9 cellular contexts compared by ENCODE assay signal in the genomic region with DNA sequence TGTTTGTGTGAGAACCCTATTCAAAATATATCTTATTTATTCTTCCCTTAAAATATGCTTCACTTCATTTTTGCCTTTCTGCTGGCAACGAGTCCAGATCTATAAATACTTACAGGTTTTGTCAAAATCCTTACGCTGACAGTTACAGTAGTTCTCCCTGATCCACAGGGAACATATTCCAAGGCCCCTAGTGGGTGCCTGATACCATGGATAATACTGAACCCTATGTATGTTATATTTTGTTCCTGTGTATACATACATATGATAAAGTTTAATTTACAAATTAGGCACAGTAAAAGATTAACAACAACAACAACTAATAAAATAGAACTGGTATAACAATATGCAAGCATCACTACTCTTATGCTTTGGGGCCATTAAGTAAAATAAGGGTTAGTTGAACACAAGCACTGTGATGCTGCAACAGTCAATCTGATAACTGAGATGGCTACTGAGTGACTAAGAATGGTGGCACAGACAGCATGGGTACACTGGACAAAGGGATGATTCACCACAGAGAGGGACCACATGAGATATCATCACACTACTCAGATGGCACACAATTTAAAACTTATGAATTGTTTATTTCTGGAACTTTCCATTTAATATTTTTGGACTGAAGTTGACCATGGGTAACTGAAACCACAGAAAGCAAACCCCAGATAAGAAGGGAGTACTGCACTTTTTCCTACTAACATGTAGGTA. TPM values are rescaled to one million over a fixed set of nuclear protein-coding genes. Genes with fewer than 3 reads are reported as not detected.
DNase-seq lines count a peak whose midpoint lies in the region; ATAC-seq and TF ChIP-seq lines count a peak whose summit lies in the region.
"Had no signal": no experiment of that assay in that cellular context is flagged by ENCODE, and none has a peak within 500 bp of the region (broad histone marks: within the 10 kb centered on the region; RNA-seq: fewer than 3 reads in every experiment).

No MANE protein-coding gene starts in this region.

- no peak for DNase-seq in activated CD4-positive, CD25-positive, alpha-beta regulatory T cell treated with anti-CD3 and anti-CD28 coated beads, Interleukin-2, amount 50 U/mL, for 72 hours
- DNase-seq in central memory CD8-positive, alpha-beta T cell (ENCODE audit: low spot score in 2 of 2) = no peak
- peak in 1 of 2 donors; percentile 35 for DNase-seq in stimulated activated naive CD8-positive, alpha-beta T cell treated with anti-CD3 and anti-CD28 coated beads, Interleukin-15, amount 100 ng/mL, for 72 hours
- DNase-seq in mucosa of gallbladder (ENCODE audit: low spot score) (no peak), NCI-H2227 treated with DMSO at 0.1 percent for 48 hours (lab: John Stamatoyannopoulos, UW) (no peak), left ventricle myocardium inferior (no peak)

- peaks cover 38% of the 10 kb centered on the region for H3K4me1 ChIP-seq in left ventricle myocardium inferior

- ATAC-seq in activated CD4-positive, CD25-positive, alpha-beta regulatory T cell treated with anti-CD3 and anti-CD28 coated beads, Interleukin-2, amount 50 U/mL, for 24 hours = peak; percentile 29 to 49
- peak; percentile 66 for ATAC-seq in HG03064 (IDR thresholded peaks at IDR 0.05; ENCODE audit: low read depth, unreplicated experiment)
- ATAC-seq in central memory CD8-positive, alpha-beta T cell (replicated peaks; ENCODE audit: extremely low read depth, poor library complexity, severe bottlenecking) = no peak
- ATAC-seq in stimulated activated naive CD8-positive, alpha-beta T cell treated with anti-CD3 and anti-CD28 coated beads, Interleukin-15, amount 100 ng/mL, for 72 hours = peak; percentile 86

- no peak overlapping the region for H3K4me3 ChIP-seq in left ventricle myocardium inferior

- peak overlapping the region; percentile 27 for H3K27ac Mint-ChIP-seq in central memory CD8-positive, alpha-beta T cell (ENCODE audit: low read depth)
- H3K27ac Mint-ChIP-seq in stimulated activated naive CD8-positive, alpha-beta T cell treated with anti-CD3 and anti-CD28 coated beads, Interleukin-15, amount 100 ng/mL, for 72 hours = peak overlapping the region in 1 of 2 donors; percentile 91

- H3K4me3 Mint-ChIP-seq in central memory CD8-positive, alpha-beta T cell = no peak overlapping the region
- no peak overlapping the region for H3K4me3 Mint-ChIP-seq in stimulated activated naive CD8-positive, alpha-beta T cell treated with anti-CD3 and anti-CD28 coated beads, Interleukin-15, amount 100 ng/mL, for 72 hours

- intact Hi-C loops in left ventricle myocardium inferior (cut with micrococcal nuclease) = no loop called here

- no peaks in the 10 kb centered on the region for H3K36me3 Mint-ChIP-seq in central memory CD8-positive, alpha-beta T cell (ENCODE audit: insufficient read depth)

- H3K9me3 ChIP-seq in left ventricle myocardium inferior (replicated peaks) = no peaks in the 10 kb centered on the region

- H3K27me3 ChIP-seq in left ventricle myocardium inferior (ENCODE audit: low read depth) = no peaks in the 10 kb centered on the region

- no peak for TF ChIP-seq CTCF in left ventricle myocardium inferior (IDR thresholded peaks at IDR 0.05; ENCODE audit: borderline replicate concordance)

- H3K9me3 Mint-ChIP-seq in central memory CD8-positive, alpha-beta T cell = no peaks in the 10 kb centered on the region
- H3K9me3 Mint-ChIP-seq in stimulated activated naive CD8-positive, alpha-beta T cell treated with anti-CD3 and anti-CD28 coated beads, Interleukin-15, amount 100 ng/mL, for 72 hours = peaks cover 0 to 10% of the 10 kb centered on the region in 2 donors

- no peak overlapping the region for H3K27ac ChIP-seq in left ventricle myocardium inferior (replicated peaks)
- H3K27ac ChIP-seq: 22Rv1 had no signal

- H3K27me3 Mint-ChIP-seq in central memory CD8-positive, alpha-beta T cell = no peaks in the 10 kb centered on the region
- H3K27me3 Mint-ChIP-seq in stimulated activated naive CD8-positive, alpha-beta T cell treated with anti-CD3 and anti-CD28 coated beads, Interleukin-15, amount 100 ng/mL, for 72 hours = no peaks in the 10 kb centered on the region

- H3K36me3 ChIP-seq in left ventricle myocardium inferior = no peaks in the 10 kb centered on the region

- H3K4me1 Mint-ChIP-seq in central memory CD8-positive, alpha-beta T cell = peaks cover 55% of the 10 kb centered on the region
- peaks cover 81% of the 10 kb centered on the region for H3K4me1 Mint-ChIP-seq in stimulated activated naive CD8-positive, alpha-beta T cell treated with anti-CD3 and anti-CD28 coated beads, Interleukin-15, amount 100 ng/mL, for 72 hours

RNA-seq across cellular contexts. Expression of gene PCGF5, which starts 29.4 kb away (rescaled TPM):
- total RNA-seq in mucosa of gallbladder (45.0 TPM), left ventricle myocardium inferior (61.0 TPM)
